16 cellular contexts compared by ENCODE assay signal in genomic region chr2:186126181-186126580, GRCh38.
"Had no signal": no experiment of that assay in that cellular context is flagged by ENCODE, and none has a peak within 500 bp of the region (broad histone marks: within the 10 kb centered on the region; RNA-seq: fewer than 3 reads in every experiment).

No MANE protein-coding gene starts in this region.

- H3K27ac Mint-ChIP-seq: activated B cell treated with CpG ODN at 0.5 μM for 24 hours; activated CD4-positive, alpha-beta T cell treated with anti-CD3 and anti-CD28 coated beads, Interleukin-2, amount 10 ng/mL, durations not matched to agents 24 days and 14 days; activated naive CD4-positive, alpha-beta T cell treated with anti-CD3 and anti-CD28 coated beads for 36 hours; memory B cell had no signal

- H3K4me3 Mint-ChIP-seq: activated B cell treated with CpG ODN at 0.5 μM for 24 hours; activated CD4-positive, alpha-beta T cell treated with anti-CD3 and anti-CD28 coated beads, Interleukin-2, amount 10 ng/mL, durations not matched to agents 24 days and 14 days; activated naive CD4-positive, alpha-beta T cell treated with anti-CD3 and anti-CD28 coated beads for 36 hours; memory B cell; nephron had no signal

- DNase-seq: activated B cell treated with CpG ODN at 0.5 μM for 24 hours; activated CD4-positive, alpha-beta T cell treated with anti-CD3 and anti-CD28 coated beads, Interleukin-2, amount 10 ng/mL, durations not matched to agents 24 days and 14 days; activated CD8-positive, alpha-beta memory T cell treated with anti-CD3 and anti-CD28 coated beads for 24 hours; activated naive CD4-positive, alpha-beta T cell treated with anti-CD3 and anti-CD28 coated beads for 36 hours; cortex of kidney; effector CD8-positive, alpha-beta T cell; glutamatergic neuron; left colon; psoas muscle; stimulated activated CD4-positive, alpha-beta T cell treated with anti-CD3 and anti-CD28 coated beads, Interleukin-12 subunit alpha, Interleukin-12 subunit beta, amount 100 ng/mL, for 4 hours; stimulated activated naive CD4-positive, alpha-beta T cell; T1000; trophoblast cell had no signal

- H3K4me1 Mint-ChIP-seq: activated B cell treated with CpG ODN at 0.5 μM for 24 hours; activated CD4-positive, alpha-beta T cell treated with anti-CD3 and anti-CD28 coated beads, Interleukin-2, amount 10 ng/mL, durations not matched to agents 24 days and 14 days; memory B cell had no signal

- H3K9me3 Mint-ChIP-seq: activated CD4-positive, alpha-beta T cell treated with anti-CD3 and anti-CD28 coated beads, Interleukin-2, amount 10 ng/mL, durations not matched to agents 24 days and 14 days; memory B cell; nephron had no signal

- H3K27ac ChIP-seq: psoas muscle had no signal

- H3K9me3 ChIP-seq: psoas muscle had no signal

- ATAC-seq: left colon, psoas muscle, sciatic nerve had no signal

- H3K27me3 Mint-ChIP-seq: activated B cell treated with CpG ODN at 0.5 μM for 24 hours; activated CD4-positive, alpha-beta T cell treated with anti-CD3 and anti-CD28 coated beads, Interleukin-2, amount 10 ng/mL, durations not matched to agents 24 days and 14 days; memory B cell had no signal

- H3K4me3 ChIP-seq: psoas muscle had no signal
